ENCODE assay signal across 9 cellular contexts in genomic region chr6:43702522-43703440, GRCh38. TPM values are rescaled to one million over a fixed set of nuclear protein-coding genes. Genes with fewer than 3 reads are reported as not detected.
A peak's percentile ranks its signal among the peaks of the same experiment; 100 is the strongest.
DNase-seq lines count a peak whose midpoint lies in the region; ATAC-seq and TF ChIP-seq lines count a peak whose summit lies in the region.
"Had no signal": no experiment of that assay in that cellular context is flagged by ENCODE, and none has a peak within 500 bp of the region (broad histone marks: within the 10 kb centered on the region; RNA-seq: fewer than 3 reads in every experiment).

No MANE protein-coding gene starts in this region.

- no peaks in the 10 kb centered on the region for H3K9me3 ChIP-seq in colonic mucosa

- peaks cover 16% of the 10 kb centered on the region for H3K4me1 ChIP-seq in colonic mucosa

- H3K4me1 Mint-ChIP-seq in stimulated activated memory B cell treated with anti-CD40 and anti-IgM and Interleukin-4, amounts not matched to agents 10 μg/mL and 1 μg/mL and 100 μg/mL, for 72 hours = peaks cover 55% of the 10 kb centered on the region

- no peaks in the 10 kb centered on the region for H3K27me3 Mint-ChIP-seq in stimulated activated memory B cell treated with anti-CD40 and anti-IgM and Interleukin-4, amounts not matched to agents 10 μg/mL and 1 μg/mL and 100 μg/mL, for 72 hours

- no peaks in the 10 kb centered on the region for H3K9me3 Mint-ChIP-seq in stimulated activated memory B cell treated with anti-CD40 and anti-IgM and Interleukin-4, amounts not matched to agents 10 μg/mL and 1 μg/mL and 100 μg/mL, for 72 hours
- H3K9me3 Mint-ChIP-seq: T-helper 1 cell treated with Interleukin-12 subunit alpha and Interleukin-12 subunit beta and Interleukin-4 antibody, amounts not matched to agents 30 μg/mL and 1 μg/mL, for 36 hours had no signal

- peak overlapping the region; percentile 75 for H3K27ac ChIP-seq in colonic mucosa

- H3K4me3 ChIP-seq in H7 (ENCODE audit: insufficient read depth, low read depth, low read length) = peak overlapping the region; percentile 0; the same call in 1 of the 2 replicates
- H3K4me3 ChIP-seq in colonic mucosa = no peak overlapping the region

- in situ Hi-C loops in Caki2 (cut with HindIII; ENCODE audit: low pct_unique_long_range_greater_than_20kb, low sequenced_read_pairs) = no loop called here

- ATAC-seq in left colon (peak; percentile 82), HG03460 (IDR thresholded peaks at IDR 0.05; ENCODE audit: unreplicated experiment) (no peak)
- peak; percentile 72 for ATAC-seq in stimulated activated memory B cell treated with anti-CD40 and anti-IgM and Interleukin-4, amounts not matched to agents 10 μg/mL and 1 μg/mL and 100 μg/mL, for 72 hours

- DNase-seq in Caki2 (ENCODE audit: low read depth) (peak; percentile 93), H7 (peak; percentile 89), NOMO-1 treated with dmso at 0.1 percent for 144 hours (lab: John Stamatoyannopoulos, UW; ENCODE audit: unreplicated experiment) (peak; percentile 6), colonic mucosa (peak; percentile 94), left colon (peak; percentile 88 to 95), NCI-H1105 (lab: John Stamatoyannopoulos, UW) (no peak)

- H3K27me3 ChIP-seq in H7 (ENCODE audit: control insufficient read depth, insufficient read depth, low read length) = no peaks in the 10 kb centered on the region; the same call in 1 of the 2 replicates
- H3K27me3 ChIP-seq in colonic mucosa = no peaks in the 10 kb centered on the region

- H3K36me3 ChIP-seq in H7 (replicated peaks; ENCODE audit: control insufficient read depth, insufficient read depth, low read length) = no peaks in the 10 kb centered on the region
- H3K36me3 ChIP-seq in colonic mucosa = no peaks in the 10 kb centered on the region

- intact Hi-C loops in colonic mucosa (cut with DNase I) (no loop called here), left colon (cut with DNase I, micrococcal nuclease) (no loop called here)

- no peaks in the 10 kb centered on the region for H3K36me3 Mint-ChIP-seq in stimulated activated memory B cell treated with anti-CD40 and anti-IgM and Interleukin-4, amounts not matched to agents 10 μg/mL and 1 μg/mL and 100 μg/mL, for 72 hours

- no peak for TF ChIP-seq CTCF in colonic mucosa (IDR thresholded peaks at IDR 0.05)

- peak overlapping the region; percentile 30 to 71 for H3K9ac ChIP-seq in colonic mucosa (ENCODE audit: low read depth in 2 of 2, low read length in 2 of 2)

- H3K27ac Mint-ChIP-seq in stimulated activated memory B cell treated with anti-CD40 and anti-IgM and Interleukin-4, amounts not matched to agents 10 μg/mL and 1 μg/mL and 100 μg/mL, for 72 hours = no peak overlapping the region
- H3K27ac Mint-ChIP-seq: T-helper 1 cell treated with Interleukin-12 subunit alpha and Interleukin-12 subunit beta and Interleukin-4 antibody, amounts not matched to agents 30 μg/mL and 1 μg/mL, for 36 hours had no signal

- H3K4me3 Mint-ChIP-seq in stimulated activated memory B cell treated with anti-CD40 and anti-IgM and Interleukin-4, amounts not matched to agents 10 μg/mL and 1 μg/mL and 100 μg/mL, for 72 hours = no peak overlapping the region
- H3K4me3 Mint-ChIP-seq: T-helper 1 cell treated with Interleukin-12 subunit alpha and Interleukin-12 subunit beta and Interleukin-4 antibody, amounts not matched to agents 30 μg/mL and 1 μg/mL, for 36 hours had no signal

RNA-seq across cellular contexts. Expression of gene MRPS18A, which starts 15.2 kb away (rescaled TPM):
- 92.4 and 125 TPM in 2 replicates for total RNA-seq in Caki2 (2014; rRNA removed; shearing (Covaris generic); ENCODE audit: low replicate concordance)
- total RNA-seq in H7 (2014; rRNA removed; shearing (Covaris generic)) = 77.3 and 102 TPM in 2 replicates
- 100 to 1,000 TPM in 1 of 2 donors, 10 to 100 TPM in 1; 83.6 to 120 TPM for total RNA-seq in colonic mucosa
- 10 to 100 TPM; 56.9 to 69.4 TPM for total RNA-seq in left colon

RNA-seq across cellular contexts. Expression of gene RSPH9, which starts 57.9 kb away (rescaled TPM):
- not detected in 2 replicates for total RNA-seq in Caki2 (2014; rRNA removed; shearing (Covaris generic); ENCODE audit: low replicate concordance)
- 0.07 TPM in 1 of 2 replicates, not detected in the other for total RNA-seq in H7 (2014; rRNA removed; shearing (Covaris generic))
- not detected for total RNA-seq in colonic mucosa
- total RNA-seq in left colon = under 1 TPM in 1 of 2 donors, not detected in 1; 0.11 TPM
